In genomic region chr22:50459443-50460140, GRCh38 we compare ENCODE assay signal across 22 cellular contexts. TPM values are rescaled to one million over a fixed set of nuclear protein-coding genes. Genes with fewer than 3 reads are reported as not detected.
DNase-seq lines count a peak whose midpoint lies in the region; ATAC-seq and TF ChIP-seq lines count a peak whose summit lies in the region.
"Had no signal": no experiment of that assay in that cellular context is flagged by ENCODE, and none has a peak within 500 bp of the region (broad histone marks: within the 10 kb centered on the region; RNA-seq: fewer than 3 reads in every experiment).

No MANE protein-coding gene starts in this region.

- H3K27me3 Mint-ChIP-seq in naive B cell, result no peaks in the 10 kb centered on the region
- H3K27me3 Mint-ChIP-seq: activated naive CD8-positive, alpha-beta T cell treated with anti-CD3 and anti-CD28 coated beads, Interleukin-2, amount 10 ng/mL, durations not matched to agents 7 days and 5 days; CD4-positive, CD25-positive, alpha-beta regulatory T cell; stimulated activated naive B cell treated with anti-CD40 and anti-IgM and Interleukin-4, amounts not matched to agents 10 μg/mL and 1 μg/mL and 100 μg/mL, for 72 hours had no signal

- peaks cover 0 to 18% of the 10 kb centered on the region in 2 donors for H3K36me3 Mint-ChIP-seq in naive B cell

- H3K4me3 Mint-ChIP-seq in naive B cell, result no peak overlapping the region
- H3K4me3 Mint-ChIP-seq: activated naive CD8-positive, alpha-beta T cell treated with anti-CD3 and anti-CD28 coated beads, Interleukin-2, amount 10 ng/mL, durations not matched to agents 7 days and 5 days; CD4-positive, CD25-positive, alpha-beta regulatory T cell had no signal

- peaks cover 90% of the 10 kb centered on the region for H3K36me3 ChIP-seq in WERI-Rb-1

- peak; percentile 11 for TF ChIP-seq CTCF in GM12873 (IDR thresholded peaks at IDR 0.05; ENCODE audit: insufficient read depth, low read depth, low read length, missing control alignments)
- TF ChIP-seq CTCF in WERI-Rb-1 (IDR thresholded peaks at IDR 0.05; ENCODE audit: low read depth, low read length), result peak; percentile 20; the same call in 1 of the 2 replicates

- DNase-seq in WERI-Rb-1 (no peak), naive B cell (no peak)
- DNase-seq in stimulated activated CD4-positive, alpha-beta T cell treated with anti-CD3 and anti-CD28 coated beads, Interleukin-12 subunit alpha, Interleukin-12 subunit beta, amount 100 ng/mL, for 4 hours, result no peak
- DNase-seq: activated CD4-positive, alpha-beta T cell treated with anti-CD3 and anti-CD28 coated beads, Interleukin-2, amount 50 U/mL, for 48 hours; activated CD4-positive, CD25-positive, alpha-beta regulatory T cell; activated CD8-positive, alpha-beta memory T cell treated with anti-CD3 and anti-CD28 coated beads, Interleukin-2, amount 50 U/mL, for 48 hours; activated naive CD8-positive, alpha-beta T cell treated with anti-CD3 and anti-CD28 coated beads, Interleukin-2, amount 10 ng/mL, durations not matched to agents 7 days and 5 days; CD4-positive, CD25-positive, alpha-beta regulatory T cell; GF-D8; MV-4-11; NCI-H1694; NCI-H69; occipital lobe; stimulated activated CD4-positive, alpha-beta T cell treated with anti-CD3 and anti-CD28 coated beads, Interleukin-2, amount 100 ng/mL, for 48 hours; stimulated activated naive B cell treated with anti-CD40 and anti-IgM and Interleukin-4, amounts not matched to agents 10 μg/mL and 1 μg/mL and 100 μg/mL, for 72 hours had no signal

- H3K4me3 ChIP-seq in WERI-Rb-1 (ENCODE audit: low read depth, low read length), result no peak overlapping the region
- H3K4me3 ChIP-seq: lung, skin epidermis, vagina had no signal

- no peak overlapping the region for H3K27ac Mint-ChIP-seq in naive B cell
- H3K27ac Mint-ChIP-seq: activated naive CD8-positive, alpha-beta T cell treated with anti-CD3 and anti-CD28 coated beads, Interleukin-2, amount 10 ng/mL, durations not matched to agents 7 days and 5 days; activated T-helper 2 cell treated with anti-CD3 and anti-CD28 coated beads, Interferon-gamma antibody, Interleukin-2, Interleukin-4, amounts not matched to agents 10 μg/mL and 5 μg/mL and 100 μg/mL, durations not matched to agents 14 hours and 24 hours and 36 hours; CD4-positive, CD25-positive, alpha-beta regulatory T cell had no signal

- no peak overlapping the region for H3K27ac ChIP-seq in WERI-Rb-1
- H3K27ac ChIP-seq: vagina had no signal

- H3K9me3 Mint-ChIP-seq in naive B cell, result no peaks in the 10 kb centered on the region
- H3K9me3 Mint-ChIP-seq: activated naive CD8-positive, alpha-beta T cell treated with anti-CD3 and anti-CD28 coated beads, Interleukin-2, amount 10 ng/mL, durations not matched to agents 7 days and 5 days; activated T-helper 2 cell treated with anti-CD3 and anti-CD28 coated beads, Interferon-gamma antibody, Interleukin-2, Interleukin-4, amounts not matched to agents 10 μg/mL and 5 μg/mL and 100 μg/mL, durations not matched to agents 14 hours and 24 hours and 36 hours; stimulated activated naive B cell treated with anti-CD40 and anti-IgM and Interleukin-4, amounts not matched to agents 10 μg/mL and 1 μg/mL and 100 μg/mL, for 72 hours had no signal

- no peaks in the 10 kb centered on the region for H3K27me3 ChIP-seq in WERI-Rb-1 (ENCODE audit: insufficient read depth, low read depth, severe bottlenecking)
- H3K27me3 ChIP-seq: vagina had no signal

- ATAC-seq in naive B cell (ENCODE audit: low read depth in 2 of 2) (peak; percentile 35 to 49), HG02981 (IDR thresholded peaks at IDR 0.05; ENCODE audit: unreplicated experiment) (no peak)
- ATAC-seq: stimulated activated naive B cell treated with anti-CD40 and anti-IgM and Interleukin-4, amounts not matched to agents 10 μg/mL and 1 μg/mL and 100 μg/mL, for 72 hours had no signal

- H3K4me1 Mint-ChIP-seq in naive B cell, result peaks cover 0 to 10% (median 0%) of the 10 kb centered on the region in 3 donors
- H3K4me1 Mint-ChIP-seq: activated naive CD8-positive, alpha-beta T cell treated with anti-CD3 and anti-CD28 coated beads, Interleukin-2, amount 10 ng/mL, durations not matched to agents 7 days and 5 days had no signal

- no peaks in the 10 kb centered on the region for H3K9me3 ChIP-seq in WERI-Rb-1 (ENCODE audit: severe bottlenecking)
- H3K9me3 ChIP-seq: vagina had no signal

RNA-seq across cellular contexts. Expression of gene SBF1, which starts 15.2 kb away (rescaled TPM):
- polyA plus RNA-seq in naive B cell (ENCODE audit: low read depth in 6 of 6), result 10 to 100 TPM in 4 of 6 donors, 1 to 10 TPM in 2; 6.9 to 26.6 (median 11.4) TPM

RNA-seq across cellular contexts. Expression of gene ADM2, which starts 21.8 kb away (rescaled TPM):
- under 1 TPM in 3 of 6 donors, not detected in 3; 0.08 to 0.86 (median 0.20) TPM for polyA plus RNA-seq in naive B cell (ENCODE audit: low read depth in 6 of 6)

RNA-seq across cellular contexts. Expression of gene MIOX, which starts 27.1 kb away (rescaled TPM):
- not detected for polyA plus RNA-seq in naive B cell (ENCODE audit: low read depth in 6 of 6)
- polyA plus RNA-seq: CD4-positive, CD25-positive, alpha-beta regulatory T cell; keratinocyte had no signal

RNA-seq across cellular contexts. Expression of gene LMF2, which starts 47.9 kb away (rescaled TPM):
- 10 to 100 TPM in 3 of 6 donors, 1 to 10 TPM in 3; 6.4 to 20.9 (median 10.1) TPM for polyA plus RNA-seq in naive B cell (ENCODE audit: low read depth in 6 of 6)

RNA-seq across cellular contexts. Expression of gene NCAPH2, which starts 48.4 kb away (rescaled TPM):
- polyA plus RNA-seq in naive B cell (ENCODE audit: low read depth in 6 of 6), result 10 to 100 TPM; 33.9 to 43.3 (median 37.6) TPM
